Comparison of ENCODE assay signal across 20 cellular contexts in genomic region chr18:6031004-6031403, GRCh38.
DNase-seq lines count a peak whose midpoint lies in the region; ATAC-seq, FAIRE-seq and TF ChIP-seq lines count a peak whose summit lies in the region.
"Had no signal": no experiment of that assay in that cellular context is flagged by ENCODE, and none has a peak within 500 bp of the region (broad histone marks: within the 10 kb centered on the region; RNA-seq: fewer than 3 reads in every experiment).

No MANE protein-coding gene starts in this region.

- DNase-seq in adipocyte (ENCODE audit: low read depth) (no peak), hepatocyte (ENCODE audit: low spot score) (no peak), sciatic nerve (ENCODE audit: low spot score) (no peak), GM19239 (ENCODE audit: insufficient read length, low spot score) (no peak), left ventricle myocardium superior (no peak)
- no peak for DNase-seq in activated T-cell treated with anti-CD3 and anti-CD28 coated beads, Interleukin-2, amount 50 U/mL, for 72 hours
- DNase-seq in CD4-positive, alpha-beta T cell, result no peak
- DNase-seq: H7, MV-4-11, NCI-H1105 treated with DMSO at 0.1 percent for 48 hours, NCI-H2029 treated with DMSO at 0.1 percent for 48 hours, NCI-H446, NCI-H526, Peyer's patch had no signal

- intact Hi-C loops in sciatic nerve (cut with DNase I), result no loop called here
- intact Hi-C loops in left ventricle myocardium superior (cut with micrococcal nuclease), result no loop called here
- intact Hi-C loops in CD4-positive, alpha-beta T cell (cut with DNase I, micrococcal nuclease), result no loop called here

- no peak for TF ChIP-seq CTCF in hepatocyte (IDR thresholded peaks at IDR 0.05; ENCODE audit: poor library complexity)
- TF ChIP-seq CTCF in CD4-positive, alpha-beta T cell (IDR thresholded peaks at IDR 0.05), result no peak

- H3K4me1 Mint-ChIP-seq in activated T-cell treated with anti-CD3 and anti-CD28 coated beads, Interleukin-2, amount 50 U/mL, for 72 hours (ENCODE audit: low read depth), result no peaks in the 10 kb centered on the region
- no peaks in the 10 kb centered on the region for H3K4me1 Mint-ChIP-seq in CD4-positive, alpha-beta T cell (ENCODE audit: low read depth)

- H2AFZ ChIP-seq in hepatocyte, result no peak overlapping the region

- H3K9me3 Mint-ChIP-seq in activated T-cell treated with anti-CD3 and anti-CD28 coated beads, Interleukin-2, amount 50 U/mL, for 72 hours, result peaks cover under 1 to 4% of the 10 kb centered on the region in 2 donors
- H3K9me3 Mint-ChIP-seq in CD4-positive, alpha-beta T cell, result no peaks in the 10 kb centered on the region

- no peaks in the 10 kb centered on the region for H3K27me3 ChIP-seq in adipocyte (replicated peaks; ENCODE audit: control insufficient read depth, insufficient read depth, low read length)
- no peaks in the 10 kb centered on the region for H3K27me3 ChIP-seq in hepatocyte
- no peaks in the 10 kb centered on the region for H3K27me3 ChIP-seq in CD4-positive, alpha-beta T cell (ENCODE audit: control insufficient read depth, insufficient read depth, low read length)
- H3K27me3 ChIP-seq: Peyer's patch had no signal

- H3K27me3 Mint-ChIP-seq in activated T-cell treated with anti-CD3 and anti-CD28 coated beads, Interleukin-2, amount 50 U/mL, for 72 hours (ENCODE audit: low read depth), result peaks cover 9% of the 10 kb centered on the region
- H3K27me3 Mint-ChIP-seq in CD4-positive, alpha-beta T cell, result peaks cover 5% of the 10 kb centered on the region
- H3K27me3 Mint-ChIP-seq: IgD-negative memory B cell had no signal

- H3K4me3 Mint-ChIP-seq in activated T-cell treated with anti-CD3 and anti-CD28 coated beads, Interleukin-2, amount 50 U/mL, for 72 hours, result no peak overlapping the region
- H3K4me3 Mint-ChIP-seq in CD4-positive, alpha-beta T cell, result no peak overlapping the region
- H3K4me3 Mint-ChIP-seq: IgD-negative memory B cell had no signal

- no peaks in the 10 kb centered on the region for H3K9me2 ChIP-seq in hepatocyte (replicated peaks; ENCODE audit: insufficient read depth)

- peaks cover 2% of the 10 kb centered on the region for H3K4me1 ChIP-seq in adipocyte (ENCODE audit: control insufficient read depth, insufficient read depth, low read length)
- no peaks in the 10 kb centered on the region for H3K4me1 ChIP-seq in hepatocyte (ENCODE audit: insufficient read depth)
- H3K4me1 ChIP-seq: Peyer's patch had no signal

- peaks cover 0 to 3% of the 10 kb centered on the region in 2 donors for H3K36me3 Mint-ChIP-seq in activated T-cell treated with anti-CD3 and anti-CD28 coated beads, Interleukin-2, amount 50 U/mL, for 72 hours (ENCODE audit: insufficient read depth in 2 of 2)
- H3K36me3 Mint-ChIP-seq in CD4-positive, alpha-beta T cell (ENCODE audit: low read depth), result no peaks in the 10 kb centered on the region
- H3K36me3 Mint-ChIP-seq: IgD-negative memory B cell had no signal

- peaks cover 4% of the 10 kb centered on the region for H3K9me3 ChIP-seq in adipocyte (ENCODE audit: control insufficient read depth, low read length)
- no peaks in the 10 kb centered on the region for H3K9me3 ChIP-seq in hepatocyte (ENCODE audit: low read depth)
- peaks cover 3% of the 10 kb centered on the region for H3K9me3 ChIP-seq in CD4-positive, alpha-beta T cell (ENCODE audit: control insufficient read depth, low read length)

- no peak overlapping the region for H3K27ac ChIP-seq in hepatocyte
- H3K27ac ChIP-seq in CD4-positive, alpha-beta T cell (ENCODE audit: low read depth, low read length), result no peak overlapping the region
- H3K27ac ChIP-seq: C4-2B, Peyer's patch had no signal

- H4K20me1 ChIP-seq in hepatocyte (ENCODE audit: insufficient read depth, poor library complexity, severe bottlenecking), result no peaks in the 10 kb centered on the region

- H3K27ac Mint-ChIP-seq in activated T-cell treated with anti-CD3 and anti-CD28 coated beads, Interleukin-2, amount 50 U/mL, for 72 hours, result no peak overlapping the region
- H3K27ac Mint-ChIP-seq in CD4-positive, alpha-beta T cell, result no peak overlapping the region
- H3K27ac Mint-ChIP-seq: IgD-negative memory B cell had no signal

- CTCF ChIA-PET in CD4-positive, alpha-beta T cell (lab: Charles Lee), result no interaction called here

- 77% methylated on average over 2 of the region's 2 CpGs for WGBS in hepatocyte (ENCODE audit: low lambda C conversion rate, missing lambda C conversion rate)

- H3K36me3 ChIP-seq in adipocyte (ENCODE audit: control insufficient read depth, insufficient read depth, low read length, severe bottlenecking) (no peaks in the 10 kb centered on the region), hepatocyte (replicated peaks; ENCODE audit: insufficient read depth, low read depth) (no peaks in the 10 kb centered on the region)
- H3K36me3 ChIP-seq: Peyer's patch had no signal

- H3K79me2 ChIP-seq in hepatocyte, result no peaks in the 10 kb centered on the region

- POLR2A ChIA-PET in CD4-positive, alpha-beta T cell (lab: Charles Lee), result no interaction called here

- ATAC-seq in GM18502 (IDR thresholded peaks at IDR 0.05; ENCODE audit: poor library complexity, unreplicated experiment) (peak; percentile 68), sciatic nerve (peak; percentile 34), left ventricle myocardium superior (no peak)
- ATAC-seq in activated T-cell treated with anti-CD3 and anti-CD28 coated beads, Interleukin-2, amount 50 U/mL, for 72 hours (replicated peaks in 1 of 2), result no peak
- ATAC-seq in CD4-positive, alpha-beta T cell (ENCODE audit: poor library complexity), result no peak

- H3K4me2 ChIP-seq in hepatocyte, result peak overlapping the region; percentile 35

- FAIRE-seq in GM19239 (lab: Jason Lieb, UNC), result no peak
- FAIRE-seq: A204.1, G401.6, HTR-8/SVneo had no signal

- no peak overlapping the region for H3K9ac ChIP-seq in adipocyte (ENCODE audit: low read length)

- H3K4me3 ChIP-seq in adipocyte (ENCODE audit: low read length) (peak overlapping the region; percentile 62), hepatocyte (no peak overlapping the region)
- H3K4me3 ChIP-seq: Peyer's patch had no signal

Comparison
In these comparisons a context has a peak if more than half of its experiments do, and no peak if none do; other contexts are left out.
1. ATAC-seq: peak in GM18502 (single experiment) and sciatic nerve (single experiment); none in activated T-cell treated with anti-CD3 and anti-CD28 coated beads, Interleukin-2, amount 50 U/mL, for 72 hours (0 of 2), left ventricle myocardium superior (single experiment) and CD4-positive, alpha-beta T cell (single experiment).